Comparison of ENCODE assay signal across 23 cellular contexts in genomic region chr1:163147019-163147418, GRCh38.
"Had no signal": no experiment of that assay in that cellular context is flagged by ENCODE, and none has a peak within 500 bp of the region (broad histone marks: within the 10 kb centered on the region; RNA-seq: fewer than 3 reads in every experiment).

No MANE protein-coding gene starts in this region.

- H3K27ac ChIP-seq: esophagus squamous epithelium, gastrocnemius medialis, lower lobe of right lung, pancreas, right lobe of liver, testis had no signal

- H3K36me3 ChIP-seq: esophagus squamous epithelium, gastrocnemius medialis, lower lobe of right lung, pancreas, right lobe of liver had no signal

- H3K4me3 ChIP-seq: esophagus squamous epithelium, gastrocnemius medialis, lower lobe of right lung, pancreas, right lobe of liver, testis, tibial artery had no signal

- FAIRE-seq: keratinocyte, pancreas, small intestine had no signal

- DNase-seq: cerebellar nuclear complex; effector memory CD4-positive, alpha-beta T cell; erythroblast; esophagus squamous epithelium; foreskin fibroblast; gastrocnemius medialis; head of caudate nucleus; left ventricle myocardium superior; lower lobe of right lung; natural killer cell; occipital lobe; pancreas; right lobe of liver; small intestine; stimulated activated CD4-positive, alpha-beta T cell treated with anti-CD3 and anti-CD28 coated beads, Interleukin-12 subunit alpha, Interleukin-12 subunit beta, amount 100 ng/mL, for 4 hours; stimulated activated CD4-positive, alpha-beta T cell treated with anti-CD3 and anti-CD28 coated beads, Interleukin-2, amount 100 ng/mL, for 24 hours; stimulated activated CD4-positive, alpha-beta T cell treated with anti-CD3 and anti-CD28 coated beads, Interleukin-4, amount 100 ng/mL, for 24 hours; stimulated activated naive CD8-positive, alpha-beta T cell treated with anti-CD3 and anti-CD28 coated beads, Interleukin-15, Interleukin-2, amounts not matched to agents 100 U/mL and 50 U/mL, for 24 hours; substantia nigra; testis; tibial artery had no signal

- ATAC-seq: gastrocnemius medialis; left ventricle myocardium superior; lower lobe of right lung; natural killer cell; pancreas; right lobe of liver; stimulated activated effector memory CD8-positive, alpha-beta T cell treated with anti-CD3 and anti-CD28 coated beads, Interleukin-12 subunit alpha, Interleukin-12 subunit beta, amount 100 ng/mL, for 72 hours; stimulated activated naive CD8-positive, alpha-beta T cell treated with anti-CD3 and anti-CD28 coated beads, Interleukin-15, Interleukin-2, amounts not matched to agents 100 U/mL and 50 U/mL, for 24 hours had no signal

- H3K27me3 ChIP-seq: esophagus squamous epithelium, gastrocnemius medialis, pancreas, right lobe of liver, testis, tibial artery had no signal

- H3K9me3 ChIP-seq: esophagus squamous epithelium, gastrocnemius medialis, lower lobe of right lung, pancreas, right lobe of liver, testis, tibial artery had no signal

- H3K4me1 ChIP-seq: esophagus squamous epithelium, gastrocnemius medialis, lower lobe of right lung, pancreas, right lobe of liver, testis had no signal
